ENCODE assay signal across 23 cellular contexts in the genomic region with DNA sequence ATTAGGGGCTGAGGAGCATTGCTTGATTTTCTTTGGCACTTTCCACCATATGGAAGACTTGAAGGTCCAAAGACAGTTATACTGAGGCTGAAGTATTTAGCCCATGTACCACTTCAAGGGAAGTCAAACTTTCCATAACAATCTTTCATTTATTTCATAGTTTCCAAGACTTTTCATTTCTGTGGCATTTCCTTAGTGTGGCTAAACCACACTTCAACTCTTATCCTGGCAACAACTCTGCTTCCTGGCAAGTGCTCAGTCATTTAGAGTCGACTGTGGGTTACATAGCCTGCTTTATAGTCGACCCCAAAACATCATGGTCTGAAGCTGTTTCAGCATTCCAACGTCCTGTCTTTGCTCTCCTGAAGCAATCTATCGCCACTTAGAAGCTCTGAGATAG.
DNase-seq lines count a peak whose midpoint lies in the region; ATAC-seq, FAIRE-seq and TF ChIP-seq lines count a peak whose summit lies in the region.
"Had no signal": no experiment of that assay in that cellular context is flagged by ENCODE, and none has a peak within 500 bp of the region (broad histone marks: within the 10 kb centered on the region; RNA-seq: fewer than 3 reads in every experiment).

No MANE protein-coding gene starts in this region.

- CTCF ChIA-PET in endothelial cell of umbilical vein (lab: Charles Lee), result interaction anchor here (1.3 kb wide), 1 partner anchor 10 kb away, joined by 3 read pairs; no protein-coding TSS in a partner anchor

- peak overlapping the region; percentile 26 for H2AFZ ChIP-seq in endothelial cell of umbilical vein (ENCODE audit: low read depth, low read length)

- ATAC-seq in HG02973 (IDR thresholded peaks at IDR 0.05; ENCODE audit: unreplicated experiment), result no peak
- ATAC-seq: activated CD8-positive, alpha-beta memory T cell treated with anti-CD3 and anti-CD28 coated beads, Interleukin-2, amount 10 ng/mL, durations not matched to agents 7 days and 5 days; stimulated activated naive CD8-positive, alpha-beta T cell treated with anti-CD3 and anti-CD28 coated beads, Interleukin-15, Interleukin-2, amounts not matched to agents 100 U/mL and 50 U/mL, for 24 hours had no signal

- H3K36me3 ChIP-seq in endothelial cell of umbilical vein (ENCODE audit: control insufficient read depth in 2 of 2, extremely low read depth in 1 of 2, insufficient read depth in 2 of 2, low read length in 2 of 2), result no peaks in the 10 kb centered on the region
- H3K36me3 ChIP-seq: cardiac muscle cell, tibial artery had no signal

- H3K4me2 ChIP-seq in endothelial cell of umbilical vein (ENCODE audit: insufficient read depth, low read length), result no peak overlapping the region

- no peak for TF ChIP-seq CTCF in endothelial cell of umbilical vein (IDR thresholded peaks at IDR 0.05; ENCODE audit: extremely low read depth in 1 of 2, insufficient read depth in 1 of 2, low read depth in 1 of 2, low read length in 2 of 2)

- H3K27ac ChIP-seq in endothelial cell of umbilical vein (ENCODE audit: insufficient read depth, low read depth, low read length), result no peak overlapping the region
- H3K27ac ChIP-seq: cardiac muscle cell, dorsolateral prefrontal cortex, epithelial cell of prostate, tibial artery had no signal

- H3K4me1 ChIP-seq in endothelial cell of umbilical vein (ENCODE audit: control insufficient read depth, extremely low read depth, insufficient read depth, low read length), result no peaks in the 10 kb centered on the region
- H3K4me1 ChIP-seq: tibial artery had no signal

- dilution Hi-C loops in endothelial cell of umbilical vein (cut with MboI; ENCODE audit: extremely low pct_ligation_motif_present, low sequenced_read_pairs), result no loop called here

- no peaks in the 10 kb centered on the region for H3K9me3 ChIP-seq in endothelial cell of umbilical vein (replicated peaks; ENCODE audit: control insufficient read depth, insufficient read depth, low read length)
- H3K9me3 ChIP-seq: tibial artery had no signal

- no peak for TF ChIP-seq POLR2A in endothelial cell of umbilical vein (IDR thresholded peaks at IDR 0.05; ENCODE audit: low read depth, low read length)

- BruUV-seq in endothelial cell of umbilical vein (replicated peaks; lab: Mats Ljungman, UMichigan), result no TSS peak

- no peaks in the 10 kb centered on the region for H4K20me1 ChIP-seq in endothelial cell of umbilical vein (replicated peaks; ENCODE audit: control insufficient read depth, extremely low read depth, insufficient read depth, low read length)

- no peaks in the 10 kb centered on the region for H3K27me3 ChIP-seq in endothelial cell of umbilical vein (ENCODE audit: control insufficient read depth in 2 of 2, insufficient read depth in 2 of 2, low read length in 2 of 2)
- H3K27me3 ChIP-seq: cardiac muscle cell, dorsolateral prefrontal cortex, tibial artery had no signal

- no peaks in the 10 kb centered on the region for H3K79me2 ChIP-seq in endothelial cell of umbilical vein (ENCODE audit: control insufficient read depth, insufficient read depth, low read length)

- no peak for FAIRE-seq in endothelial cell of umbilical vein (lab: Jason Lieb, UNC)
- FAIRE-seq: GM18507 had no signal

- H3K9me1 ChIP-seq in endothelial cell of umbilical vein (replicated peaks; ENCODE audit: control insufficient read depth, extremely low read depth, insufficient read depth, low read length), result no peaks in the 10 kb centered on the region

- DNase-seq in EH (ENCODE audit: low read depth) (peak; percentile 86), RPMI7951 (ENCODE audit: low read depth) (peak; percentile 63), endothelial cell of umbilical vein (ENCODE audit: low read depth, low spot score) (peak; percentile 63), non-pigmented ciliary epithelial cell (ENCODE audit: low read depth) (peak; percentile 46), NCI-H187 treated with DMSO at 0.1 percent for 48 hours (lab: John Stamatoyannopoulos, UW) (no peak), NCI-H510A treated with DMSO at 0.1 percent for 48 hours (lab: John Stamatoyannopoulos, UW) (no peak), CD1c-positive myeloid dendritic cell (ENCODE audit: extremely low spot score) (no peak)
- DNase-seq: activated CD4-positive, alpha-beta T cell treated with anti-CD3 and anti-CD28 coated beads for 48 hours; activated CD8-positive, alpha-beta memory T cell treated with anti-CD3 and anti-CD28 coated beads, Interleukin-2, amount 10 ng/mL, durations not matched to agents 7 days and 5 days; COR-L47; dorsolateral prefrontal cortex; MM.1S; NCI-H1436; NCI-H2171; nephron progenitor cell; Right ventricle myocardium superior; stimulated activated CD4-positive, alpha-beta T cell treated with anti-CD3 and anti-CD28 coated beads, Interleukin-2, amount 100 ng/mL, for 24 hours; stimulated activated naive CD8-positive, alpha-beta T cell treated with anti-CD3 and anti-CD28 coated beads, Interleukin-15, Interleukin-2, amounts not matched to agents 100 U/mL and 50 U/mL, for 24 hours; tibial artery had no signal

- POLR2A ChIA-PET in endothelial cell of umbilical vein (lab: Charles Lee), result no interaction called here

- H3K9ac ChIP-seq in endothelial cell of umbilical vein (replicated peaks; ENCODE audit: extremely low read depth, insufficient read depth, low read length), result no peak overlapping the region

- intact Hi-C loops in endothelial cell of umbilical vein (cut with micrococcal nuclease), result no loop called here

- no peak overlapping the region for H3K4me3 ChIP-seq in endothelial cell of umbilical vein (replicated peaks in 1 of 3; ENCODE audit: insufficient read depth in 1 of 3, low read depth in 1 of 3, low read length in 3 of 3)
- H3K4me3 ChIP-seq: cardiac muscle cell, dorsolateral prefrontal cortex, tibial artery had no signal

TF ChIP-seq in endothelial cell of umbilical vein, 7 proteins besides CTCF, POLR2A, EP300 and RAD21:
- TF ChIP-seq GATA2 (IDR thresholded peaks at IDR 0.05; ENCODE audit: insufficient read depth, insufficient read length, low read depth, low read length), result no peak
- no peak for TF ChIP-seq FOS (IDR thresholded peaks at IDR 0.05; ENCODE audit: borderline replicate concordance, insufficient read depth, low read length)
- TF ChIP-seq POLR2AphosphoS5 (IDR thresholded peaks at IDR 0.05; ENCODE audit: insufficient read depth, low read depth, low read length), result no peak
- TF ChIP-seq JUN (IDR thresholded peaks at IDR 0.05; ENCODE audit: borderline replicate concordance, insufficient read depth, insufficient read length, low read depth), result no peak
- TF ChIP-seq, protein P1, sequence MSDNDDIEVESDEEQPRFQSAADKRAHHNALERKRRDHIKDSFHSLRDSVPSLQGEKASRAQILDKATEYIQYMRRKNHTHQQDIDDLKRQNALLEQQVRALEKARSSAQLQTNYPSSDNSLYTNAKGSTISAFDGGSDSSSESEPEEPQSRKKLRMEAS (IDR thresholded peaks at IDR 0.05; ENCODE audit: insufficient read depth, insufficient read length), result no peak
- no peak for TF ChIP-seq EZH2 (IDR thresholded peaks at IDR 0.05; ENCODE audit: borderline replicate concordance, low read depth, low read length, severe bottlenecking)
- no peak for TF ChIP-seq MYC (IDR thresholded peaks at IDR 0.05; ENCODE audit: low read depth, low read length)

Comparison
In these comparisons a context has a peak if more than half of its experiments do, and no peak if none do; other contexts are left out.
1. DNase-seq: peak in EH (single experiment), RPMI7951 (single experiment), endothelial cell of umbilical vein (single experiment) and non-pigmented ciliary epithelial cell (single experiment); none in NCI-H187 treated with DMSO at 0.1 percent for 48 hours (single experiment), NCI-H510A treated with DMSO at 0.1 percent for 48 hours (single experiment) and CD1c-positive myeloid dendritic cell (single experiment).